In genomic region chr10:71722849-71723248, GRCh38 we compare ENCODE assay signal across 15 cellular contexts. TPM values are rescaled to one million over a fixed set of nuclear protein-coding genes. Genes with fewer than 3 reads are reported as not detected.
DNase-seq lines count a peak whose midpoint lies in the region; ATAC-seq, FAIRE-seq and TF ChIP-seq lines count a peak whose summit lies in the region.
"Had no signal": no experiment of that assay in that cellular context is flagged by ENCODE, and none has a peak within 500 bp of the region (broad histone marks: within the 10 kb centered on the region; RNA-seq: fewer than 3 reads in every experiment).

No MANE protein-coding gene starts in this region.

- TF ChIP-seq POLR2A in H1 (IDR thresholded peaks at IDR 0.05; ENCODE audit: control extremely low read depth in 1 of 2, low read depth in 2 of 2, low read length in 2 of 2) (no peak), spleen (IDR thresholded peaks at IDR 0.05) (no peak)

- 89% methylated on average over 1 of the region's 1 CpG; no CpG with 5 or more reads in 1 of the 2 experiments for WGBS in H1 (ENCODE audit: extremely low coverage in 1 of 2, insufficient coverage in 1 of 2, insufficient read length in 1 of 2, insufficient replicate concordance in 2 of 2, low coverage in 1 of 2, low lambda C conversion rate in 2 of 2, missing lambda C conversion rate in 1 of 2), 2 experiments
- WGBS in spleen, 5 donors = 85 to 100% (median 95%) methylated on average over 1 of the region's 1 CpG

- H3K36me3 ChIP-seq in H1 (ENCODE audit: control insufficient read depth in 2 of 4, insufficient read depth in 4 of 4, low read length in 3 of 4) (no peaks in the 10 kb centered on the region), spleen (no peaks in the 10 kb centered on the region)

- TF ChIP-seq CTCF in H1 (IDR thresholded peaks at IDR 0.05; ENCODE audit: control extremely low read depth in 1 of 3, insufficient read depth in 1 of 3, low read depth in 1 of 3, low read length in 3 of 3) = no peak
- no peak for TF ChIP-seq CTCF in foreskin fibroblast (IDR thresholded peaks at IDR 0.05; ENCODE audit: low read depth, low read length)
- TF ChIP-seq CTCF in spleen (IDR thresholded peaks at IDR 0.05 in 8 of 11, conservative IDR thresholded peaks at IDR 0.05 in 3 of 11) = no peak

- no peak overlapping the region for H3K23ac ChIP-seq in H1 (ENCODE audit: insufficient read length)

- H3K4me2 ChIP-seq in H1 (ENCODE audit: insufficient read depth in 1 of 2, low read depth in 2 of 2, low read length in 2 of 2) = no peak overlapping the region
- H3K4me2 ChIP-seq: KMS-11, PC-9 had no signal

- POLR2A ChIA-PET in H1 (lab: Charles Lee; ENCODE audit: partially characterized antibody) = no interaction called here

- no peak overlapping the region for H2AFZ ChIP-seq in H1 (ENCODE audit: low read length)
- H2AFZ ChIP-seq: PC-9 had no signal

- H4K91ac ChIP-seq in H1 (replicated peaks; ENCODE audit: insufficient read length, low read length) = no peak overlapping the region

- H3K56ac ChIP-seq in H1 (replicated peaks; ENCODE audit: insufficient read length, low read depth, low read length) = no peak overlapping the region

- H2AK5ac ChIP-seq in H1 (ENCODE audit: low read depth, low read length) = no peak overlapping the region

- H3K4me1 ChIP-seq in H1 (replicated peaks in 1 of 4; ENCODE audit: control insufficient read depth in 3 of 4, insufficient read depth in 4 of 4, low read length in 3 of 4) (peaks cover 0 to 14% (median 7%) of the 10 kb centered on the region in 4 experiments; a peak in 6 of 7 replicates), spleen (peaks cover 24 to 67% (median 51%) of the 10 kb centered on the region in 6 donors)

- H3K27me3 Mint-ChIP-seq in activated naive CD4-positive, alpha-beta T cell treated with anti-CD3 and anti-CD28 coated beads, Interleukin-2, amount 50 U/mL, for 24 hours = no peaks in the 10 kb centered on the region
- no peaks in the 10 kb centered on the region for H3K27me3 Mint-ChIP-seq in activated T-helper 1 cell treated with anti-CD3 and anti-CD28 coated beads, Interleukin-12 subunit alpha, Interleukin-12 subunit beta, Interleukin-2, Interleukin-4 antibody, amounts not matched to agents 30 ng/mL and 10 ng/mL and 1 ng/mL, durations not matched to agents 14 hours and 24 hours and 36 hours (ENCODE audit: insufficient read depth)
- no peaks in the 10 kb centered on the region for H3K27me3 Mint-ChIP-seq in stimulated activated memory B cell treated with anti-CD40 and anti-IgM and Interleukin-4, amounts not matched to agents 10 μg/mL and 1 μg/mL and 100 μg/mL, for 72 hours

- CTCF ChIA-PET in H1 (lab: Charles Lee; ENCODE audit: partially characterized antibody) = interaction anchor here (0.7 to 4.9 kb wide), 8 partner anchors 10 to 354 kb away, joined by 3 to 23 read pairs (median 4); partner anchors contain the start of gene VSIR

- no peak overlapping the region for H3K4me3 ChIP-seq in H1 (ENCODE audit: extremely low read depth in 1 of 4, insufficient read depth in 2 of 4, low read depth in 3 of 4, low read length in 4 of 4)
- H3K4me3 ChIP-seq in foreskin fibroblast (ENCODE audit: low read depth in 1 of 2, low read length in 2 of 2) = no peak overlapping the region
- H3K4me3 ChIP-seq in spleen = no peak overlapping the region
- H3K4me3 ChIP-seq: PC-9 had no signal

- H2BK15ac ChIP-seq in H1 (ENCODE audit: low read length) = no peak overlapping the region

- no peak for TF ChIP-seq RAD21 in H1 (IDR thresholded peaks at IDR 0.05 in 1 of 2, conservative IDR thresholded peaks at IDR 0.05 in 1 of 2; ENCODE audit: low read depth in 2 of 2, low read length in 2 of 2)

- H2BK120ac ChIP-seq in H1 (replicated peaks; ENCODE audit: low read depth, low read length) = no peak overlapping the region

- H3K9me3 ChIP-seq in H1 (ENCODE audit: insufficient read depth in 2 of 2, low read depth in 1 of 2, low read length in 1 of 2) (no peaks in the 10 kb centered on the region), spleen (no peaks in the 10 kb centered on the region)

- H3K9ac ChIP-seq in H1 (replicated peaks in 1 of 4; ENCODE audit: extremely low read depth in 1 of 4, low read depth in 3 of 4, low read length in 3 of 4) = no peak overlapping the region
- H3K9ac ChIP-seq: KMS-11 had no signal

- H3K27ac Mint-ChIP-seq in activated naive CD4-positive, alpha-beta T cell treated with anti-CD3 and anti-CD28 coated beads, Interleukin-2, amount 50 U/mL, for 24 hours = peak overlapping the region; percentile 74
- peak overlapping the region in 1 of 2 donors; percentile 96 for H3K27ac Mint-ChIP-seq in activated naive CD4-positive, alpha-beta T cell treated with anti-CD3 and anti-CD28 coated beads, Interleukin-2, amount 50 U/mL, for 72 hours
- H3K27ac Mint-ChIP-seq in activated T-helper 1 cell treated with anti-CD3 and anti-CD28 coated beads, Interleukin-12 subunit alpha, Interleukin-12 subunit beta, Interleukin-2, Interleukin-4 antibody, amounts not matched to agents 30 ng/mL and 10 ng/mL and 1 ng/mL, durations not matched to agents 14 hours and 24 hours and 36 hours = peak overlapping the region; percentile 80
- peak overlapping the region; percentile 2 for H3K27ac Mint-ChIP-seq in stimulated activated memory B cell treated with anti-CD40 and anti-IgM and Interleukin-4, amounts not matched to agents 10 μg/mL and 1 μg/mL and 100 μg/mL, for 72 hours
- H3K27ac Mint-ChIP-seq: B cell had no signal

- H4K20me1 ChIP-seq in H1 (replicated peaks in 1 of 2; ENCODE audit: control insufficient read depth in 1 of 2, insufficient read depth in 2 of 2, low read length in 2 of 2) = no peaks in the 10 kb centered on the region

- H3K79me2 ChIP-seq in H1 (ENCODE audit: control insufficient read depth in 1 of 2, insufficient read depth in 2 of 2, low read length in 2 of 2) = no peaks in the 10 kb centered on the region

- H4K5ac ChIP-seq in H1 (ENCODE audit: insufficient read length, low read depth, low read length) = no peak overlapping the region

- TF ChIP-seq EP300 in H1 (IDR thresholded peaks at IDR 0.05; ENCODE audit: borderline replicate concordance in 1 of 2, low read depth in 2 of 2, low read length in 2 of 2) = no peak

- H3K4me3 Mint-ChIP-seq in activated naive CD4-positive, alpha-beta T cell treated with anti-CD3 and anti-CD28 coated beads, Interleukin-2, amount 50 U/mL, for 24 hours = no peak overlapping the region
- no peak overlapping the region for H3K4me3 Mint-ChIP-seq in activated T-helper 1 cell treated with anti-CD3 and anti-CD28 coated beads, Interleukin-12 subunit alpha, Interleukin-12 subunit beta, Interleukin-2, Interleukin-4 antibody, amounts not matched to agents 30 ng/mL and 10 ng/mL and 1 ng/mL, durations not matched to agents 14 hours and 24 hours and 36 hours
- no peak overlapping the region for H3K4me3 Mint-ChIP-seq in stimulated activated memory B cell treated with anti-CD40 and anti-IgM and Interleukin-4, amounts not matched to agents 10 μg/mL and 1 μg/mL and 100 μg/mL, for 72 hours
- H3K4me3 Mint-ChIP-seq: B cell, H9 had no signal

- FAIRE-seq in H1 (lab: Jason Lieb, UNC) = no peak

- no peak overlapping the region for H3K18ac ChIP-seq in H1 (ENCODE audit: extremely low read depth, low read length)

- H3K23me2 ChIP-seq in H1 (ENCODE audit: low read depth, low read length) = peaks cover 2% of the 10 kb centered on the region; the same call in 1 of the 2 replicates

- no peaks in the 10 kb centered on the region for H3K9me3 Mint-ChIP-seq in activated naive CD4-positive, alpha-beta T cell treated with anti-CD3 and anti-CD28 coated beads, Interleukin-2, amount 50 U/mL, for 24 hours
- no peaks in the 10 kb centered on the region for H3K9me3 Mint-ChIP-seq in activated naive CD4-positive, alpha-beta T cell treated with anti-CD3 and anti-CD28 coated beads, Interleukin-2, amount 50 U/mL, for 72 hours
- no peaks in the 10 kb centered on the region for H3K9me3 Mint-ChIP-seq in activated T-helper 1 cell treated with anti-CD3 and anti-CD28 coated beads, Interleukin-12 subunit alpha, Interleukin-12 subunit beta, Interleukin-2, Interleukin-4 antibody, amounts not matched to agents 30 ng/mL and 10 ng/mL and 1 ng/mL, durations not matched to agents 14 hours and 24 hours and 36 hours
- no peaks in the 10 kb centered on the region for H3K9me3 Mint-ChIP-seq in stimulated activated memory B cell treated with anti-CD40 and anti-IgM and Interleukin-4, amounts not matched to agents 10 μg/mL and 1 μg/mL and 100 μg/mL, for 72 hours
- H3K9me3 Mint-ChIP-seq: H9 had no signal

- H3K27ac ChIP-seq in H1 (ENCODE audit: low read depth, low read length) (no peak overlapping the region), spleen (no peak overlapping the region)
- H3K27ac ChIP-seq: KMS-11, PC-9 had no signal

- H3K4me1 Mint-ChIP-seq in activated naive CD4-positive, alpha-beta T cell treated with anti-CD3 and anti-CD28 coated beads, Interleukin-2, amount 50 U/mL, for 24 hours = peaks cover 69% of the 10 kb centered on the region
- H3K4me1 Mint-ChIP-seq in activated T-helper 1 cell treated with anti-CD3 and anti-CD28 coated beads, Interleukin-12 subunit alpha, Interleukin-12 subunit beta, Interleukin-2, Interleukin-4 antibody, amounts not matched to agents 30 ng/mL and 10 ng/mL and 1 ng/mL, durations not matched to agents 14 hours and 24 hours and 36 hours (ENCODE audit: low read depth) = peaks cover 45% of the 10 kb centered on the region
- H3K4me1 Mint-ChIP-seq in stimulated activated memory B cell treated with anti-CD40 and anti-IgM and Interleukin-4, amounts not matched to agents 10 μg/mL and 1 μg/mL and 100 μg/mL, for 72 hours = peaks cover 44% of the 10 kb centered on the region

- no peaks in the 10 kb centered on the region for H3K36me3 Mint-ChIP-seq in activated naive CD4-positive, alpha-beta T cell treated with anti-CD3 and anti-CD28 coated beads, Interleukin-2, amount 50 U/mL, for 24 hours
- H3K36me3 Mint-ChIP-seq in activated naive CD4-positive, alpha-beta T cell treated with anti-CD3 and anti-CD28 coated beads, Interleukin-2, amount 50 U/mL, for 72 hours = peaks cover 0 to 4% of the 10 kb centered on the region in 2 donors
- H3K36me3 Mint-ChIP-seq in activated T-helper 1 cell treated with anti-CD3 and anti-CD28 coated beads, Interleukin-12 subunit alpha, Interleukin-12 subunit beta, Interleukin-2, Interleukin-4 antibody, amounts not matched to agents 30 ng/mL and 10 ng/mL and 1 ng/mL, durations not matched to agents 14 hours and 24 hours and 36 hours (ENCODE audit: low read depth) = no peaks in the 10 kb centered on the region
- no peaks in the 10 kb centered on the region for H3K36me3 Mint-ChIP-seq in stimulated activated memory B cell treated with anti-CD40 and anti-IgM and Interleukin-4, amounts not matched to agents 10 μg/mL and 1 μg/mL and 100 μg/mL, for 72 hours

- ATAC-seq in activated naive CD4-positive, alpha-beta T cell treated with anti-CD3 and anti-CD28 coated beads, Interleukin-2, amount 50 U/mL, for 72 hours = no peak
- ATAC-seq in stimulated activated memory B cell treated with anti-CD40 and anti-IgM and Interleukin-4, amounts not matched to agents 10 μg/mL and 1 μg/mL and 100 μg/mL, for 72 hours = no peak

- H2BK20ac ChIP-seq in H1 (ENCODE audit: low read length) = 0 out of 2 replicates have a peak overlapping the region, but pooled peaks have one; percentile 18

- H3K4ac ChIP-seq in H1 (replicated peaks; ENCODE audit: insufficient read length, low read depth, low read length) = no peak overlapping the region

- H2BK12ac ChIP-seq in H1 (ENCODE audit: low read depth, low read length) = no peak overlapping the region

- no peak overlapping the region for H4K8ac ChIP-seq in H1 (ENCODE audit: extremely low read depth, insufficient read depth, low read length)

- no peaks in the 10 kb centered on the region for H3K79me1 ChIP-seq in H1 (ENCODE audit: low read depth, low read length)

- intact Hi-C loops in activated T-helper 1 cell treated with anti-CD3 and anti-CD28 coated beads, Interleukin-12 subunit alpha, Interleukin-12 subunit beta, Interleukin-2, Interleukin-4 antibody, amounts not matched to agents 30 ng/mL and 10 ng/mL and 1 ng/mL, durations not matched to agents 14 hours and 24 hours and 36 hours (cut with micrococcal nuclease) = loop anchor here (10.0 kb wide), 1 partner anchor 362 kb away; the partner anchor contains the start of gene SPOCK2
- intact Hi-C loops in spleen (cut with DNase I; ENCODE audit: low total_unique reads) = no loop called here

- H3K27me3 ChIP-seq in H1 (replicated peaks in 1 of 4; ENCODE audit: control insufficient read depth in 3 of 4, extremely low read depth in 1 of 4, insufficient read depth in 3 of 4, low read length in 3 of 4) (peaks cover 0 to 6% (median 0%) of the 10 kb centered on the region in 4 experiments; a peak in 2 of 7 replicates), spleen (replicated peaks in 1 of 7) (no peaks in the 10 kb centered on the region)

- no peak overlapping the region for H2BK5ac ChIP-seq in H1 (ENCODE audit: low read depth, low read length)

- no peak for DNase-seq in activated naive CD4-positive, alpha-beta T cell treated with anti-CD3 and anti-CD28 coated beads, Interleukin-2, amount 50 U/mL, for 72 hours (ENCODE audit: low spot score in 2 of 2)
- no peak for DNase-seq in activated T-helper 1 cell treated with anti-CD3 and anti-CD28 coated beads, Interleukin-12 subunit alpha, Interleukin-12 subunit beta, Interleukin-2, Interleukin-4 antibody, amounts not matched to agents 30 ng/mL and 10 ng/mL and 1 ng/mL, durations not matched to agents 14 hours and 24 hours and 36 hours (ENCODE audit: low spot score)
- DNase-seq in H1 (ENCODE audit: low read depth in 1 of 2, low spot score in 2 of 2) (no peak), foreskin fibroblast (no peak), spleen (no peak)
- DNase-seq: H9, NCI-H1105, NCI-H187, NCI-H446, PC-9 had no signal

- no peak overlapping the region for H3K14ac ChIP-seq in H1 (ENCODE audit: insufficient read length)

RNA-seq across cellular contexts. Expression of gene C10orf105, which starts 3.3 kb away (rescaled TPM):
- under 1 TPM; 0.45 to 0.68 TPM for total RNA-seq in activated naive CD4-positive, alpha-beta T cell treated with anti-CD3 and anti-CD28 coated beads, Interleukin-2, amount 50 U/mL, for 72 hours
- 0.18 and 0.32 TPM in 2 replicates for total RNA-seq in activated T-helper 1 cell treated with anti-CD3 and anti-CD28 coated beads, Interleukin-12 subunit alpha, Interleukin-12 subunit beta, Interleukin-2, Interleukin-4 antibody, amounts not matched to agents 30 ng/mL and 10 ng/mL and 1 ng/mL, durations not matched to agents 14 hours and 24 hours and 36 hours
- 0.48 and 0.73 TPM in 2 replicates for total RNA-seq in H1 (2021; fragmentation: NEBNext Ultra II Directional; extraction: Animal tissue kit (Norgen Biotek cat#: 25700))
- polyA plus RNA-seq in H1 (2011; rRNA removed) (0.71 and 1.4 TPM in 2 replicates), spleen (under 1 TPM; 0.08 to 0.38 (median 0.20) TPM)
- 0.93 TPM for polyA plus RNA-seq in H1 (2011; cell fraction: cytosol; rRNA removed)
- polyA plus RNA-seq in H1 (2011; cell fraction: nucleus; rRNA removed) = 1.3 TPM
- polyA plus RNA-seq in H1 (2012, experiment 1 of 2) = 0.64 to 1.1 TPM (median 0.87 TPM) in 4 replicates
- 0.84 TPM for polyA plus RNA-seq in H1 (2012, experiment 2 of 2)
- 0.51 TPM for polyA plus RNA-seq in H1 (2013, experiment 1 of 2)
- polyA plus RNA-seq in H1 (2013, experiment 2 of 2) = 0.61 TPM
- polyA minus RNA-seq in H1 (2011; rRNA and poly(A)+ RNA removed) = 0.76 and 1.7 TPM in 2 replicates
- polyA minus RNA-seq in H1 (2011; cell fraction: cytosol; rRNA and poly(A)+ RNA removed) = 0.51 TPM
- 1.4 TPM for polyA minus RNA-seq in H1 (2011; cell fraction: nucleus; rRNA and poly(A)+ RNA removed)
- 1 to 10 TPM; 1.4 to 4.4 (median 3.4) TPM for total RNA-seq in spleen
- total RNA-seq: B cell, MCF 10A, PC-9 had no signal

RNA-seq across cellular contexts. Expression of gene VSIR, which starts 50.5 kb away (rescaled TPM):
- 100 to 1,000 TPM in 1 of 2 donors, 10 to 100 TPM in 1; 54.5 to 126 TPM for total RNA-seq in activated naive CD4-positive, alpha-beta T cell treated with anti-CD3 and anti-CD28 coated beads, Interleukin-2, amount 50 U/mL, for 72 hours
- 114 and 115 TPM in 2 replicates for total RNA-seq in activated T-helper 1 cell treated with anti-CD3 and anti-CD28 coated beads, Interleukin-12 subunit alpha, Interleukin-12 subunit beta, Interleukin-2, Interleukin-4 antibody, amounts not matched to agents 30 ng/mL and 10 ng/mL and 1 ng/mL, durations not matched to agents 14 hours and 24 hours and 36 hours
- not detected in 2 replicates for total RNA-seq in H1 (2021; fragmentation: NEBNext Ultra II Directional; extraction: Animal tissue kit (Norgen Biotek cat#: 25700))
- 0.33 and 0.75 TPM in 2 replicates for polyA plus RNA-seq in H1 (2011; rRNA removed)
- 0.06 TPM for polyA plus RNA-seq in H1 (2011; cell fraction: cytosol; rRNA removed)
- 0.56 TPM for polyA plus RNA-seq in H1 (2011; cell fraction: nucleus; rRNA removed)
- polyA plus RNA-seq in H1 (2012, experiment 1 of 2) = 0.08 to 0.32 TPM (median 0.29 TPM) in 3 of 4 replicates, not detected in the other
- 0.22 TPM for polyA plus RNA-seq in H1 (2012, experiment 2 of 2)
- 0.34 TPM for polyA plus RNA-seq in H1 (2013, experiment 1 of 2)
- polyA plus RNA-seq in H1 (2013, experiment 2 of 2) = 0.42 TPM
- 0.17 and 0.35 TPM in 2 replicates for polyA minus RNA-seq in H1 (2011; rRNA and poly(A)+ RNA removed)
- 1.0 TPM for polyA minus RNA-seq in H1 (2011; cell fraction: cytosol; rRNA and poly(A)+ RNA removed)
- polyA minus RNA-seq in H1 (2011; cell fraction: nucleus; rRNA and poly(A)+ RNA removed) = 0.90 TPM
- 100 to 1,000 TPM; 202 to 512 (median 313) TPM for total RNA-seq in spleen
- polyA plus RNA-seq in spleen = 10 to 100 TPM; 34.5 to 84.3 (median 50.4) TPM

Comparison
In these comparisons a context has a peak if more than half of its experiments do, and no peak if none do; other contexts are left out.
1. RNA of gene VSIR, which starts 50.5 kb away (total RNA-seq): 202 to 512 TPM in spleen, 54.5 to 126 TPM in activated naive CD4-positive, alpha-beta T cell treated with anti-CD3 and anti-CD28 coated beads, Interleukin-2, amount 50 U/mL, for 72 hours and 114 to 115 TPM in activated T-helper 1 cell treated with anti-CD3 and anti-CD28 coated beads, Interleukin-12 subunit alpha, Interleukin-12 subunit beta, Interleukin-2, Interleukin-4 antibody, amounts not matched to agents 30 ng/mL and 10 ng/mL and 1 ng/mL, durations not matched to agents 14 hours and 24 hours and 36 hours; not detected in H1; every median in the first group is over 10 times any median in the second.